11 cellular contexts compared by ENCODE assay signal in the genomic region with DNA sequence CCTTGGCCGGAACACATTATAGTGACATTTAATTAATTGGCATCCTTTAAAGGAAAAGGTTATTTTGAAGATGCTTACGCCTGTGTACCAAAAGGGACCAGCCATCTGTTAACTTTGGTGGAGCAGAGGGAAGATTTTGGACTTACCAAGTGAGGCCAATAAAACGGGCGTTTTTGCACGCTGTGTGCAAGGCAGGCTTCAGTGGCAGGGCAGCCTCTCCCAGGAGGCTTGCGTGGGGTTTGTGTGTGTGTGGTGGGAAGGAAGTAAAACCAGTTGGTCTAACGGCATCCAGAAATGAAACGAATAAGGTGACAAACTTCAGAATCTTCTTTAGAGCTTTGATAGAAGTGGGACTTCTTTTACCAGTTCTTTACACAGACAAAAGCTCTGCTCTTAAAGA.
A peak's percentile ranks its signal among the peaks of the same experiment; 100 is the strongest.
DNase-seq lines count a peak whose midpoint lies in the region; ATAC-seq and TF ChIP-seq lines count a peak whose summit lies in the region.
"Had no signal": no experiment of that assay in that cellular context is flagged by ENCODE, and none has a peak within 500 bp of the region (broad histone marks: within the 10 kb centered on the region; RNA-seq: fewer than 3 reads in every experiment).

No MANE protein-coding gene starts in this region.

- H3K4me3 Mint-ChIP-seq in Calu3 (ENCODE audit: low read depth, unreplicated experiment): no peak overlapping the region

- no peaks in the 10 kb centered on the region for H3K9me3 ChIP-seq in OCI-LY3 (ENCODE audit: insufficient read depth, low read length)

- H3K9ac ChIP-seq in OCI-LY3 (ENCODE audit: low read length): no peak overlapping the region

- peak overlapping the region; percentile 72 for H3K4me2 ChIP-seq in OCI-LY3 (ENCODE audit: low read length)

- H3K36me3 ChIP-seq in OCI-LY3 (replicated peaks; ENCODE audit: low read depth, low read length): no peaks in the 10 kb centered on the region
- H3K36me3 ChIP-seq in brain microvascular endothelial cell (replicated peaks): no peaks in the 10 kb centered on the region

- CTCF ChIA-PET in Calu3 (lab: Charles Lee): interaction anchor here (0.6 kb wide), 1 partner anchor 27 kb away, joined by 3 read pairs; no protein-coding TSS in a partner anchor

- no peaks in the 10 kb centered on the region for H3K36me3 Mint-ChIP-seq in Calu3 (ENCODE audit: insufficient read depth, unreplicated experiment)

- H3K27ac ChIP-seq in OCI-LY3 (ENCODE audit: low read length) (0 out of 2 replicates have a peak overlapping the region, but pooled peaks have one; percentile 4), brain microvascular endothelial cell (no peak overlapping the region)

- BruUV-seq in Calu3 (replicated peaks; lab: Mats Ljungman, UMichigan): no TSS peak

- H3K4me3 ChIP-seq in OCI-LY3 (ENCODE audit: low read length) (peak overlapping the region; percentile 54), brain microvascular endothelial cell (ENCODE audit: low read depth, low read length) (no peak overlapping the region)

- ATAC-seq in GM19328 (IDR thresholded peaks at IDR 0.05; ENCODE audit: unreplicated experiment) (peak; percentile 48), HG03064 (IDR thresholded peaks at IDR 0.05; ENCODE audit: low read depth, unreplicated experiment) (peak; percentile 40)

- H3K4me1 ChIP-seq in OCI-LY3 (ENCODE audit: low read length): peaks cover 41% of the 10 kb centered on the region

- no peak overlapping the region for H2AFZ ChIP-seq in OCI-LY3 (ENCODE audit: low read depth, low read length)

- no peak overlapping the region for H3K27ac Mint-ChIP-seq in Calu3 (ENCODE audit: unreplicated experiment)

- H3K4me1 Mint-ChIP-seq in Calu3 (ENCODE audit: low read depth, unreplicated experiment): no peaks in the 10 kb centered on the region

- H3K79me2 ChIP-seq in OCI-LY3 (ENCODE audit: low read length): no peaks in the 10 kb centered on the region

- no peaks in the 10 kb centered on the region for H3K9me3 Mint-ChIP-seq in Calu3 (ENCODE audit: low read depth, unreplicated experiment)

- H4K20me1 ChIP-seq in OCI-LY3 (ENCODE audit: insufficient read depth, low read length): no peaks in the 10 kb centered on the region

- H3K27me3 ChIP-seq in OCI-LY3 (ENCODE audit: low read depth, low read length): peaks cover 40% of the 10 kb centered on the region
- H3K27me3 ChIP-seq in brain microvascular endothelial cell (replicated peaks): no peaks in the 10 kb centered on the region

- DNase-seq in DMS 273 treated with DMSO at 0.1 percent for 48 hours (lab: John Stamatoyannopoulos, UW) (peak; percentile 64), iPS-NIHi7 (ENCODE audit: extremely low spot score) (no peak), Calu3 (no peak), brain microvascular endothelial cell (no peak), NCI-H226 (no peak)
- DNase-seq: activated effector memory CD4-positive, alpha-beta T cell treated with anti-CD3 and anti-CD28 coated beads, Interleukin-2, amount 50 U/mL, for 16 hours; effector CD4-positive, alpha-beta T cell; trophoblast cell had no signal

- in situ Hi-C loops in brain microvascular endothelial cell (cut with HindIII; ENCODE audit: low pct_ligation_motif_present, low sequenced_read_pairs): no loop called here

- intact Hi-C loops in Calu3 (cut with micrococcal nuclease; ENCODE audit: unreplicated experiment): no loop called here

- TF ChIP-seq CTCF in OCI-LY3 (IDR thresholded peaks at IDR 0.05; ENCODE audit: low read depth, low read length) (no peak), Calu3 (IDR thresholded peaks at IDR 0.05; ENCODE audit: unreplicated experiment) (no peak), brain microvascular endothelial cell (IDR thresholded peaks at IDR 0.05; ENCODE audit: low read depth, low read length, missing control alignments) (no peak)

- no peaks in the 10 kb centered on the region for H3K27me3 Mint-ChIP-seq in Calu3 (ENCODE audit: unreplicated experiment)
